ENCODE assay signal across 24 cellular contexts in the genomic region with DNA sequence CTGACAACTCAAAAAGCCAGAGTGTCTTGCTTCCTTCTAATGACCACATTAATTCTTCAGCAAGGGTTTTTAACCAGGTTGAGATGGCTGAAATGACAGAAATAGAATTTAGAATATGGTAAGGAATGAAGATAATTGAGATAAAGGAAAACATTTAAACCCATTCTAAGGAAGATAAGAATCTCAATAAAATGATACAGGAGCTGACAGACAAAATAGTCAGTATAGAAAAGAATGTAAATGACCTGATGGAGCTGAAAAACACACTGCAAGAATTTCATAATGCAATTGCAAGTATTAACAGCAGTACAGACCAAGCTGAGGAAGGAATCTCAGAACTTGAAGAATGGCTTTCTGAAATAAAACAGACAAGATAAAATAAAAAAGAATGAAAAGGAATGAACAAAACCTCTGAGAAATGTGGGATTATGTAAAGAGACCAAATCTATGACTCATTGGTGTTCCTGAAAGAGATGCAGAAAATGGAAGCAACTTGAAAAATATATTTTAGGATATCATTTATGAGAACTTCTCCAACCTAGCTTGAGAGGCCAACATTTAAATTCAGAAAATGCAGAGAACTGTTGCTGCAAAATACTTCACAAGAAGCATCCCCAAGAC.
"Had no signal": no experiment of that assay in that cellular context is flagged by ENCODE, and none has a peak within 500 bp of the region (broad histone marks: within the 10 kb centered on the region; RNA-seq: fewer than 3 reads in every experiment).

No MANE protein-coding gene starts in this region.

- H3K4me2 ChIP-seq: KMS-11 had no signal

- H3K9me3 ChIP-seq: MG63 had no signal

- H3K9ac ChIP-seq: KMS-11 had no signal

- DNase-seq: activated CD4-positive, alpha-beta T cell treated with anti-CD3 and anti-CD28 coated beads for 48 hours; activated CD4-positive, alpha-beta T cell treated with anti-CD3 and anti-CD28 coated beads, Interleukin-2, amount 50 U/mL, for 4 hours; activated CD4-positive, CD25-positive, alpha-beta regulatory T cell treated with anti-CD3 and anti-CD28 coated beads, Interleukin-2, amount 50 U/mL, for 72 hours; activated CD8-positive, alpha-beta T cell treated with anti-CD3 and anti-CD28 coated beads, Interleukin-2, amount 10 ng/mL, durations not matched to agents 7 days and 5 days; activated effector memory CD4-positive, alpha-beta T cell treated with Interleukin-2 at 50 U/mL for 16 hours; activated naive CD4-positive, alpha-beta T cell; activated T-cell treated with anti-CD3 and anti-CD28 coated beads, Interleukin-2, amount 50 U/mL, for 24 hours; amniotic stem cell; MG63; MV-4-11; NCI-H1092 treated with DMSO at 0.1 percent for 48 hours; NCI-H1417 treated with DMSO at 0.1 percent for 48 hours; NCI-H1694; NCI-H2029; NCI-H510A treated with DMSO at 0.1 percent for 48 hours; NCI-H69; NK-92 treated with Interleukin-12 subunit alpha and Interleukin-12 subunit beta, amount 100 ng/mL, for 24 hours; OCI-M1; RPMI8226; SJCRH30; T-helper 17 cell; T-helper 9 cell had no signal

- H3K4me1 ChIP-seq: ascending aorta, SJCRH30 had no signal

- H3K36me3 ChIP-seq: ascending aorta, MG63, SJCRH30 had no signal

- H3K4me3 ChIP-seq: ascending aorta, MG63, SJCRH30 had no signal

- H3K27me3 ChIP-seq: ascending aorta, MG63, SJCRH30 had no signal

- H3K27ac ChIP-seq: ascending aorta, KMS-11, SJCRH30 had no signal
